In genomic region chr11:104163100-104164027, GRCh38 we compare ENCODE assay signal across 9 cellular contexts. TPM values are rescaled to one million over a fixed set of nuclear protein-coding genes. Genes with fewer than 3 reads are reported as not detected.
DNase-seq lines count a peak whose midpoint lies in the region; ATAC-seq and TF ChIP-seq lines count a peak whose summit lies in the region.
"Had no signal": no experiment of that assay in that cellular context is flagged by ENCODE, and none has a peak within 500 bp of the region (broad histone marks: within the 10 kb centered on the region; RNA-seq: fewer than 3 reads in every experiment).

No MANE protein-coding gene starts in this region.

- intact Hi-C loops in activated CD4-positive, alpha-beta memory T cell treated with anti-CD3 and anti-CD28 coated beads for 36 hours (cut with micrococcal nuclease) = no loop called here
- intact Hi-C loops in heart left ventricle (cut with DNase I) = loop anchor here in 2 of 10 donors (10.0 kb wide), 2 partner anchors 239 to 1701 kb away; no protein-coding TSS in a partner anchor

- H3K9me3 ChIP-seq in heart left ventricle = no peaks in the 10 kb centered on the region

- CTCF ChIA-PET in activated CD4-positive, alpha-beta memory T cell treated with anti-CD3 and anti-CD28 coated beads for 36 hours (lab: Charles Lee) = interaction anchor here (0.6 to 1.5 kb wide), 4 partner anchors 14 to 1738 kb away, joined by 3 to 5 read pairs (median 4); no protein-coding TSS in a partner anchor

- H3K27ac ChIP-seq in heart left ventricle (peak overlapping the region in 11 of 12 donors; percentile 39 to 74 (median 65)), caudate nucleus (ENCODE audit: low read depth, low read length) (no peak overlapping the region)

- H3K4me1 Mint-ChIP-seq in activated CD4-positive, alpha-beta memory T cell treated with anti-CD3 and anti-CD28 coated beads for 36 hours (ENCODE audit: low read depth) = peaks cover 7% of the 10 kb centered on the region
- H3K4me1 Mint-ChIP-seq in progenitor cell of endocrine pancreas (ENCODE audit: low read depth) = peaks cover 6% of the 10 kb centered on the region

- ATAC-seq in HG02798 (IDR thresholded peaks at IDR 0.05; ENCODE audit: poor library complexity, unreplicated experiment) (peak; percentile 21), heart left ventricle (peak; percentile 27 to 55 (median 40)), GM19023 (IDR thresholded peaks at IDR 0.05; ENCODE audit: unreplicated experiment) (no peak), HG02970 (IDR thresholded peaks at IDR 0.05; ENCODE audit: low FRiP score, unreplicated experiment) (no peak)

- TF ChIP-seq POLR2A in heart left ventricle (IDR thresholded peaks at IDR 0.05) = no peak

- H3K4me3 ChIP-seq in heart left ventricle = peak overlapping the region; percentile 36 to 80 (median 65)

- no peaks in the 10 kb centered on the region for H3K9me3 Mint-ChIP-seq in activated CD4-positive, alpha-beta memory T cell treated with anti-CD3 and anti-CD28 coated beads for 36 hours
- no peaks in the 10 kb centered on the region for H3K9me3 Mint-ChIP-seq in progenitor cell of endocrine pancreas (ENCODE audit: low read depth)

- H3K4me1 ChIP-seq in heart left ventricle = peaks cover 0 to 22% (median 2%) of the 10 kb centered on the region in 12 donors

- peaks cover 17% of the 10 kb centered on the region for H3K27me3 Mint-ChIP-seq in activated CD4-positive, alpha-beta memory T cell treated with anti-CD3 and anti-CD28 coated beads for 36 hours
- peaks cover 11% of the 10 kb centered on the region for H3K27me3 Mint-ChIP-seq in progenitor cell of endocrine pancreas

- no peaks in the 10 kb centered on the region for H3K36me3 ChIP-seq in heart left ventricle

- DNase-seq in ELF-1 (ENCODE audit: low read depth, low spot score) (peak; percentile 29), heart left ventricle (peak in 4 of 5 donors; percentile 26 to 54 (median 48)), progenitor cell of endocrine pancreas (ENCODE audit: low spot score, unreplicated experiment) (no peak), caudate nucleus (lab: John Stamatoyannopoulos, UW) (no peak)
- no peak for DNase-seq in activated CD4-positive, alpha-beta memory T cell treated with anti-CD3 and anti-CD28 coated beads for 36 hours

- peak overlapping the region; percentile 42 for H3K4me3 Mint-ChIP-seq in activated CD4-positive, alpha-beta memory T cell treated with anti-CD3 and anti-CD28 coated beads for 36 hours
- peak overlapping the region; percentile 87 for H3K4me3 Mint-ChIP-seq in progenitor cell of endocrine pancreas (ENCODE audit: low read depth)

- H3K27me3 ChIP-seq in heart left ventricle = no peaks in the 10 kb centered on the region

- 3 to 5% (median 3%) methylated on average over 38 of the region's 38 CpGs for WGBS in heart left ventricle, 4 donors

- TF ChIP-seq CTCF in heart left ventricle (IDR thresholded peaks at IDR 0.05) = peak in 4 of 12 donors; percentile 8 to 25 (median 18)
- TF ChIP-seq CTCF in progenitor cell of endocrine pancreas (IDR thresholded peaks at IDR 0.05; ENCODE audit: unreplicated experiment) = no peak

- POLR2A ChIA-PET in activated CD4-positive, alpha-beta memory T cell treated with anti-CD3 and anti-CD28 coated beads for 36 hours (lab: Charles Lee) = no interaction called here

- no peaks in the 10 kb centered on the region for H3K36me3 Mint-ChIP-seq in activated CD4-positive, alpha-beta memory T cell treated with anti-CD3 and anti-CD28 coated beads for 36 hours
- no peaks in the 10 kb centered on the region for H3K36me3 Mint-ChIP-seq in progenitor cell of endocrine pancreas (ENCODE audit: insufficient read depth)

- no peak overlapping the region for H3K27ac Mint-ChIP-seq in activated CD4-positive, alpha-beta memory T cell treated with anti-CD3 and anti-CD28 coated beads for 36 hours
- peak overlapping the region; percentile 88 for H3K27ac Mint-ChIP-seq in progenitor cell of endocrine pancreas

RNA-seq across cellular contexts. Expression of gene PDGFD, which starts 0.6 kb away (rescaled TPM):
- not detected for total RNA-seq in activated CD4-positive, alpha-beta memory T cell treated with anti-CD3 and anti-CD28 coated beads for 36 hours
- total RNA-seq in heart left ventricle (10 to 100 TPM in 8 of 9 donors, 1 to 10 TPM in 1; 8.0 to 24.6 (median 17.3) TPM), progenitor cell of endocrine pancreas (7.8 and 8.0 TPM in 2 replicates)
- polyA plus RNA-seq in heart left ventricle = 1 to 10 TPM; 3.6 to 6.2 TPM
- total RNA-seq: T-helper 2 cell treated with Interferon-gamma antibody and Interleukin-4, amounts not matched to agents 100 ng/mL and 5 ng/mL, for 36 hours had no signal

Comparison
In these comparisons a context has a peak if more than half of its experiments do, and no peak if none do; other contexts are left out.
1. DNase-seq: peak in ELF-1 (single experiment) and heart left ventricle (4 of 5); none in activated CD4-positive, alpha-beta memory T cell treated with anti-CD3 and anti-CD28 coated beads for 36 hours (single experiment), progenitor cell of endocrine pancreas (single experiment) and caudate nucleus (0 of 61).
2. ATAC-seq: peak in HG02798 (single experiment) and heart left ventricle (4 of 4); none in GM19023 (single experiment) and HG02970 (single experiment).